In genomic region chr19:52691215-52691610, GRCh38 we compare ENCODE assay signal across 8 cellular contexts. TPM values are rescaled to one million over a fixed set of nuclear protein-coding genes. Genes with fewer than 3 reads are reported as not detected.
DNase-seq lines count a peak whose midpoint lies in the region; ATAC-seq and TF ChIP-seq lines count a peak whose summit lies in the region.

No MANE protein-coding gene starts in this region.

- no peak for DNase-seq in activated naive CD4-positive, alpha-beta T cell treated with anti-CD3 and anti-CD28 coated beads, Interleukin-2, amount 10 ng/mL, durations not matched to agents 7 days and 5 days
- DNase-seq in activated naive CD4-positive, alpha-beta T cell (lab: John Stamatoyannopoulos, UW): no peak
- DNase-seq in MCF 10A (ENCODE audit: unreplicated experiment) (no peak), upper lobe of right lung (no peak), BE2C (no peak), AML-193 (lab: John Stamatoyannopoulos, UW) (no peak), HCEC 1CT (no peak)

- ATAC-seq in upper lobe of right lung: no peak

- POLR2A ChIA-PET in MCF 10A (lab: Yijun Ruan, JAX): interaction anchor here (0.6 to 1.0 kb wide), 4 partner anchors 65 to 858 kb away, joined by 3 to 4 read pairs (median 3); no protein-coding TSS in a partner anchor

- intact Hi-C loops in MCF 10A (cut with micrococcal nuclease): loop anchor here (5.0 kb wide), 1 partner anchor 41 kb away; no protein-coding TSS in a partner anchor
- intact Hi-C loops in upper lobe of right lung (cut with DNase I): no loop called here

- peak overlapping the region; percentile 74 to 95 for H3K4me3 ChIP-seq in mucosa of rectum (ENCODE audit: low read length in 2 of 2)
- H3K4me3 ChIP-seq in upper lobe of right lung: peak overlapping the region; percentile 85
- no peak overlapping the region for H3K4me3 ChIP-seq in BE2C (ENCODE audit: low read depth, low read length)

- H3K9me3 Mint-ChIP-seq in activated naive CD4-positive, alpha-beta T cell treated with anti-CD3 and anti-CD28 coated beads, Interleukin-2, amount 10 ng/mL, durations not matched to agents 7 days and 5 days: peaks cover 14% of the 10 kb centered on the region
- no peaks in the 10 kb centered on the region for H3K9me3 Mint-ChIP-seq in MCF 10A (ENCODE audit: unreplicated experiment)

- peaks cover 32% of the 10 kb centered on the region for H3K36me3 Mint-ChIP-seq in activated naive CD4-positive, alpha-beta T cell treated with anti-CD3 and anti-CD28 coated beads, Interleukin-2, amount 10 ng/mL, durations not matched to agents 7 days and 5 days
- peaks cover 10% of the 10 kb centered on the region for H3K36me3 Mint-ChIP-seq in MCF 10A (ENCODE audit: insufficient read depth, unreplicated experiment)

- H3K27me3 ChIP-seq in mucosa of rectum (ENCODE audit: control insufficient read depth in 2 of 2, insufficient read depth in 2 of 2, low read length in 2 of 2) (no peaks in the 10 kb centered on the region), upper lobe of right lung (no peaks in the 10 kb centered on the region), BE2C (no peaks in the 10 kb centered on the region)

- H3K9ac ChIP-seq in mucosa of rectum (ENCODE audit: low read depth in 1 of 2, low read length in 2 of 2): peak overlapping the region in 1 of 2 donors; percentile 47

- H3K36me3 ChIP-seq in mucosa of rectum (ENCODE audit: control insufficient read depth in 2 of 2, insufficient read depth in 2 of 2, low read length in 2 of 2): no peaks in the 10 kb centered on the region
- no peaks in the 10 kb centered on the region for H3K36me3 ChIP-seq in upper lobe of right lung
- no peaks in the 10 kb centered on the region for H3K36me3 ChIP-seq in BE2C

- H3K27ac ChIP-seq in mucosa of rectum (ENCODE audit: low read depth in 2 of 2, low read length in 2 of 2) (peak overlapping the region; percentile 76 to 81), upper lobe of right lung (peak overlapping the region; percentile 93)

- peak overlapping the region; percentile 85 for H3K4me3 Mint-ChIP-seq in activated naive CD4-positive, alpha-beta T cell treated with anti-CD3 and anti-CD28 coated beads, Interleukin-2, amount 10 ng/mL, durations not matched to agents 7 days and 5 days
- H3K4me3 Mint-ChIP-seq in MCF 10A (ENCODE audit: unreplicated experiment): peak overlapping the region; percentile 97

- H3K4me1 ChIP-seq in mucosa of rectum (ENCODE audit: control insufficient read depth in 2 of 2, insufficient read depth in 2 of 2, low read length in 2 of 2): peaks cover 7 to 8% of the 10 kb centered on the region in 2 donors
- H3K4me1 ChIP-seq in upper lobe of right lung: peaks cover 7% of the 10 kb centered on the region
- H3K4me1 ChIP-seq in BE2C: no peaks in the 10 kb centered on the region

- CTCF ChIA-PET in activated naive CD4-positive, alpha-beta T cell treated with anti-CD3 and anti-CD28 coated beads, Interleukin-2, amount 10 ng/mL, durations not matched to agents 7 days and 5 days (lab: Charles Lee): no interaction called here
- CTCF ChIA-PET in MCF 10A (lab: Yijun Ruan, JAX): no interaction called here

- no TSS peak for BruUV-seq in MCF 10A (replicated peaks; lab: Mats Ljungman, UMichigan)

- peak overlapping the region; percentile 94 for H3K27ac Mint-ChIP-seq in activated naive CD4-positive, alpha-beta T cell treated with anti-CD3 and anti-CD28 coated beads, Interleukin-2, amount 10 ng/mL, durations not matched to agents 7 days and 5 days
- peak overlapping the region; percentile 90 for H3K27ac Mint-ChIP-seq in MCF 10A (ENCODE audit: low read depth, unreplicated experiment)

- TF ChIP-seq CTCF in MCF 10A (IDR thresholded peaks at IDR 0.05; ENCODE audit: unreplicated experiment): no peak
- TF ChIP-seq CTCF in upper lobe of right lung (IDR thresholded peaks at IDR 0.05): no peak
- TF ChIP-seq CTCF in BE2C (IDR thresholded peaks at IDR 0.05; ENCODE audit: low read depth, low read length): no peak

- H3K27me3 Mint-ChIP-seq in activated naive CD4-positive, alpha-beta T cell treated with anti-CD3 and anti-CD28 coated beads, Interleukin-2, amount 10 ng/mL, durations not matched to agents 7 days and 5 days: no peaks in the 10 kb centered on the region
- no peaks in the 10 kb centered on the region for H3K27me3 Mint-ChIP-seq in MCF 10A (ENCODE audit: insufficient read depth, unreplicated experiment)

- H3K4me1 Mint-ChIP-seq in activated naive CD4-positive, alpha-beta T cell treated with anti-CD3 and anti-CD28 coated beads, Interleukin-2, amount 10 ng/mL, durations not matched to agents 7 days and 5 days: peaks cover 36% of the 10 kb centered on the region
- H3K4me1 Mint-ChIP-seq in MCF 10A (ENCODE audit: insufficient read depth, unreplicated experiment): peaks cover 25% of the 10 kb centered on the region

- H3K9me3 ChIP-seq in mucosa of rectum (ENCODE audit: control insufficient read depth in 2 of 2, low read length in 2 of 2): no peaks in the 10 kb centered on the region
- H3K9me3 ChIP-seq in upper lobe of right lung: no peaks in the 10 kb centered on the region
- H3K9me3 ChIP-seq in BE2C: no peaks in the 10 kb centered on the region

RNA-seq across cellular contexts. Expression of gene ZNF611, which starts 43.6 kb away (rescaled TPM):
- total RNA-seq in MCF 10A (2022): 12.6 and 23.1 TPM in 2 replicates
- 23.2 TPM for total RNA-seq in upper lobe of right lung
- 5.7 TPM for polyA plus RNA-seq in BE2C (2012; ENCODE audit: insufficient read depth, insufficient read length, low read depth)

RNA-seq across cellular contexts. Expression of gene ZNF83, which starts 53.1 kb away (rescaled TPM):
- total RNA-seq in MCF 10A (2022): 58.9 and 102 TPM in 2 replicates
- total RNA-seq in upper lobe of right lung: 43.7 TPM
- polyA plus RNA-seq in BE2C (2012; ENCODE audit: insufficient read depth, insufficient read length, low read depth): 5.3 TPM
